In the genomic region with DNA sequence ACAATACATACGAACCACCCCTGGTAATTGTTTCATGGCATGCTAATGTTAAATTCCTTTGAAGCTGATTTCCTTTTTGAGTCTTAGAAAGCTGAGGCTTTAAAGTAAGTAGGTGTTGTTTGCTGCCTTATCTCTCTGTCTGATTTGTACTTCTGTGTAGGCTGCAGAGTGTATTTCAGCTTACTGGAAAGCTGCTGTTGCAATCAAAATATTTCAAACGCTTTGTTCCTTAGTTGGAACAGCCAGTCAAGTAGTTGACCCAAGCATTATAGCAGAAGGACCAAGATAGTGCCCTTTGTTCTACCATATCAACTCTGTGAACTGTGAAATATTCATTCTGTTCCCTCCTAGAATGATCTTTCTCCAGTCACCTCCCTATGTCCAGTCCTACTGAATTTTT, we compare ENCODE assay signal across 20 cellular contexts. TPM values are rescaled to one million over a fixed set of nuclear protein-coding genes. Genes with fewer than 3 reads are reported as not detected.
DNase-seq lines count a peak whose midpoint lies in the region; ATAC-seq and TF ChIP-seq lines count a peak whose summit lies in the region.
"Had no signal": no experiment of that assay in that cellular context is flagged by ENCODE, and none has a peak within 500 bp of the region (broad histone marks: within the 10 kb centered on the region; RNA-seq: fewer than 3 reads in every experiment).

No MANE protein-coding gene starts in this region.

- peak overlapping the region in 3 of 4 donors; percentile 25 to 87 (median 50) for H3K27ac ChIP-seq in body of pancreas
- peak overlapping the region; percentile 39 to 78 for H3K27ac ChIP-seq in right atrium auricular region
- H3K27ac ChIP-seq: WERI-Rb-1 had no signal

- no peaks in the 10 kb centered on the region for H3K27me3 Mint-ChIP-seq in progenitor cell of endocrine pancreas

- H3K36me3 Mint-ChIP-seq in progenitor cell of endocrine pancreas (ENCODE audit: insufficient read depth): peaks cover 4% of the 10 kb centered on the region

- H3K9me3 Mint-ChIP-seq in progenitor cell of endocrine pancreas (ENCODE audit: low read depth): no peaks in the 10 kb centered on the region

- ATAC-seq in body of pancreas (no peak), sciatic nerve (no peak), HG02852 (IDR thresholded peaks at IDR 0.05; ENCODE audit: unreplicated experiment) (no peak), HG03439 (IDR thresholded peaks at IDR 0.05; ENCODE audit: unreplicated experiment) (no peak)
- ATAC-seq: GM12878, SK-N-SH treated with all-trans-retinoic acid at 6 μM for 48 hours had no signal

- H3K27me3 ChIP-seq in body of pancreas (no peaks in the 10 kb centered on the region), right atrium auricular region (no peaks in the 10 kb centered on the region)

- H3K4me3 Mint-ChIP-seq in progenitor cell of endocrine pancreas (ENCODE audit: low read depth): peak overlapping the region; percentile 58

- TF ChIP-seq POLR2A in body of pancreas (IDR thresholded peaks at IDR 0.05): no peak

- H3K4me1 Mint-ChIP-seq in progenitor cell of endocrine pancreas (ENCODE audit: low read depth): peaks cover 68% of the 10 kb centered on the region

- H3K36me3 ChIP-seq in body of pancreas (replicated peaks in 1 of 2; ENCODE audit: insufficient read depth in 1 of 2, low read depth in 2 of 2) (no peaks in the 10 kb centered on the region), right atrium auricular region (no peaks in the 10 kb centered on the region)
- H3K36me3 ChIP-seq: BE2C, WERI-Rb-1 had no signal

- intact Hi-C loops in body of pancreas (cut with DNase I) (no loop called here), sciatic nerve (cut with DNase I) (no loop called here)

- H3K27ac Mint-ChIP-seq in progenitor cell of endocrine pancreas: peak overlapping the region; percentile 97

- 0 to 15% methylated on average over 2 of the region's 2 CpGs for WGBS in body of pancreas, 2 donors

- peak; percentile 35 for DNase-seq in HT-29 (ENCODE audit: low spot score)
- DNase-seq in body of pancreas: no peak
- DNase-seq in right atrium auricular region (ENCODE audit: low spot score): no peak
- DNase-seq in progenitor cell of endocrine pancreas (ENCODE audit: low spot score, unreplicated experiment): no peak
- no peak for DNase-seq in GOT3 (lab: John Stamatoyannopoulos, UW)
- DNase-seq in sciatic nerve (ENCODE audit: low spot score): no peak
- DNase-seq: activated CD8-positive, alpha-beta memory T cell treated with anti-CD3 and anti-CD28 coated beads, Interleukin-2, amount 50 U/mL, for 48 hours; amygdala; BE2C; DND-41; effector CD8-positive, alpha-beta T cell; NCI-H2081; NK-92 treated with Interleukin-12 subunit alpha and Interleukin-12 subunit beta, amount 100 ng/mL, for 24 hours; nucleus accumbens; stimulated activated CD4-positive, alpha-beta T cell treated with anti-CD3 and anti-CD28 coated beads, Interleukin-1b, Interleukin-23, amount 100 ng/mL, for 48 hours; WERI-Rb-1 had no signal

- no peak for TF ChIP-seq CTCF in body of pancreas (IDR thresholded peaks at IDR 0.05)
- TF ChIP-seq CTCF in right atrium auricular region (IDR thresholded peaks at IDR 0.05): no peak
- TF ChIP-seq CTCF in progenitor cell of endocrine pancreas (IDR thresholded peaks at IDR 0.05; ENCODE audit: unreplicated experiment): no peak

- H3K4me3 ChIP-seq in body of pancreas: no peak overlapping the region
- H3K4me3 ChIP-seq in right atrium auricular region: peak overlapping the region; percentile 72 to 85
- H3K4me3 ChIP-seq: GM12878 had no signal

- H3K9me3 ChIP-seq in body of pancreas (no peaks in the 10 kb centered on the region), right atrium auricular region (no peaks in the 10 kb centered on the region)
- H3K9me3 ChIP-seq: BE2C had no signal

- H3K4me1 ChIP-seq in body of pancreas: peaks cover 50% of the 10 kb centered on the region
- peaks cover 0 to 21% of the 10 kb centered on the region in 2 donors for H3K4me1 ChIP-seq in right atrium auricular region
- H3K4me1 ChIP-seq: BE2C had no signal

RNA-seq across cellular contexts. Expression of a gene that starts 3.1 kb away (rescaled TPM):
- total RNA-seq in HT-29 (2014; rRNA removed; shearing (Covaris generic)): 34.0 and 34.4 TPM in 2 replicates
- total RNA-seq in body of pancreas: 10 to 100 TPM in 1 of 2 donors, 1 to 10 TPM in 1; 6.9 to 31.9 TPM
- total RNA-seq in right atrium auricular region: 100 to 1,000 TPM; 195 to 271 TPM
- 102 and 103 TPM in 2 replicates for total RNA-seq in progenitor cell of endocrine pancreas
- total RNA-seq in sciatic nerve: 25.9 TPM

Comparison
In these comparisons a context has a peak if more than half of its experiments do, and no peak if none do; other contexts are left out.
1. H3K4me3 ChIP-seq: peak in right atrium auricular region (2 of 2); none in body of pancreas (0 of 2).